Comparison of ENCODE assay signal across 25 cellular contexts in genomic region chr3:183728204-183728603, GRCh38.
"Had no signal": no experiment of that assay in that cellular context is flagged by ENCODE, and none has a peak within 500 bp of the region (broad histone marks: within the 10 kb centered on the region; RNA-seq: fewer than 3 reads in every experiment).

No MANE protein-coding gene starts in this region.

- H3K9me3 Mint-ChIP-seq: activated CD4-positive, alpha-beta memory T cell treated with anti-CD3 and anti-CD28 coated beads for 36 hours; activated naive CD4-positive, alpha-beta T cell treated with anti-CD3 and anti-CD28 coated beads for 36 hours; activated T-cell treated with anti-CD3 and anti-CD28 coated beads, Interleukin-2, amount 50 U/mL, for 4 hours; activated T-helper 2 cell treated with anti-CD3 and anti-CD28 coated beads, Interferon-gamma antibody, Interleukin-2, Interleukin-4, amounts not matched to agents 10 μg/mL and 5 μg/mL and 100 μg/mL, durations not matched to agents 14 hours and 24 hours and 36 hours; central memory CD8-positive, alpha-beta T cell; dendritic cell treated with granulocyte-macrophage colony-stimulating factor and Interleukin-4, amounts not matched to agents 40 ng/mL and 50 ng/mL, for 4 days; endodermal cell had no signal

- H3K4me1 Mint-ChIP-seq: central memory CD8-positive, alpha-beta T cell; endodermal cell had no signal

- H3K4me3 Mint-ChIP-seq: activated CD4-positive, alpha-beta memory T cell treated with anti-CD3 and anti-CD28 coated beads for 36 hours; activated naive CD4-positive, alpha-beta T cell treated with anti-CD3 and anti-CD28 coated beads for 36 hours; activated naive CD8-positive, alpha-beta T cell; activated T-cell treated with anti-CD3 and anti-CD28 coated beads, Interleukin-2, amount 50 U/mL, for 4 hours; central memory CD8-positive, alpha-beta T cell; dendritic cell treated with granulocyte-macrophage colony-stimulating factor and Interleukin-4, amounts not matched to agents 40 ng/mL and 50 ng/mL, for 4 days; endodermal cell had no signal

- H3K27me3 Mint-ChIP-seq: activated CD4-positive, alpha-beta memory T cell treated with anti-CD3 and anti-CD28 coated beads for 36 hours; activated naive CD8-positive, alpha-beta T cell; central memory CD8-positive, alpha-beta T cell; dendritic cell treated with granulocyte-macrophage colony-stimulating factor and Interleukin-4, amounts not matched to agents 40 ng/mL and 50 ng/mL, for 4 days had no signal

- H3K27ac Mint-ChIP-seq: activated CD4-positive, alpha-beta memory T cell treated with anti-CD3 and anti-CD28 coated beads for 36 hours; activated naive CD4-positive, alpha-beta T cell treated with anti-CD3 and anti-CD28 coated beads for 36 hours; activated naive CD8-positive, alpha-beta T cell; activated T-helper 2 cell treated with anti-CD3 and anti-CD28 coated beads, Interferon-gamma antibody, Interleukin-2, Interleukin-4, amounts not matched to agents 10 μg/mL and 5 μg/mL and 100 μg/mL, durations not matched to agents 14 hours and 24 hours and 36 hours; dendritic cell treated with granulocyte-macrophage colony-stimulating factor and Interleukin-4, amounts not matched to agents 40 ng/mL and 50 ng/mL, for 4 days; endodermal cell had no signal

- FAIRE-seq: astrocyte, bronchial epithelial cell had no signal

- DNase-seq: activated CD4-positive, alpha-beta memory T cell treated with anti-CD3 and anti-CD28 coated beads for 36 hours; activated CD4-positive, alpha-beta T cell treated with anti-CD3 and anti-CD28 coated beads for 1 hour; activated CD4-positive, alpha-beta T cell treated with anti-CD3 and anti-CD28 coated beads for 4 hours; activated CD8-positive, alpha-beta memory T cell treated with anti-CD3 and anti-CD28 coated beads for 24 hours; activated effector memory CD4-positive, alpha-beta T cell treated with anti-CD3 and anti-CD28 coated beads, Interleukin-2, amount 50 U/mL, for 16 hours; activated naive CD4-positive, alpha-beta T cell treated with anti-CD3 and anti-CD28 coated beads for 36 hours; activated T-cell treated with anti-CD3 and anti-CD28 coated beads, Interleukin-2, amount 50 U/mL, for 4 hours; amniotic stem cell; anterior cingulate cortex; brain microvascular endothelial cell; dorsolateral prefrontal cortex; effector memory CD4-positive, alpha-beta T cell; endodermal cell; erythroblast; foreskin keratinocyte; gastrocnemius medialis; glutamatergic neuron; heart left ventricle; T-helper 2 cell had no signal

- ATAC-seq: activated T-cell treated with anti-CD3 and anti-CD28 coated beads, Interleukin-2, amount 50 U/mL, for 4 hours; foreskin keratinocyte; gastrocnemius medialis; heart left ventricle had no signal
